In genomic region chr6:148452921-148453320, GRCh38 we compare ENCODE assay signal across 19 cellular contexts.
DNase-seq lines count a peak whose midpoint lies in the region; ATAC-seq and TF ChIP-seq lines count a peak whose summit lies in the region.
"Had no signal": no experiment of that assay in that cellular context is flagged by ENCODE, and none has a peak within 500 bp of the region (broad histone marks: within the 10 kb centered on the region; RNA-seq: fewer than 3 reads in every experiment).

No MANE protein-coding gene starts in this region.

- DNase-seq in NCI-H146 (lab: John Stamatoyannopoulos, UW) (peak; percentile 84), dorsolateral prefrontal cortex (no peak), substantia nigra (lab: John Stamatoyannopoulos, UW) (no peak), ecto neural progenitor cell (ENCODE audit: low spot score) (no peak)
- no peak for DNase-seq in stimulated activated effector memory CD8-positive, alpha-beta T cell treated with anti-CD3 and anti-CD28 coated beads, Interleukin-12 subunit alpha, Interleukin-12 subunit beta, amount 100 ng/mL, for 72 hours (ENCODE audit: low spot score in 2 of 2)
- DNase-seq: BE2C; CD4-positive, CD25-positive, alpha-beta regulatory T cell; COR-L47; DMS79; KG1; NCI-H1105; NCI-H187 treated with DMSO at 0.1 percent for 48 hours; NCI-H69; NK-92 treated with Interleukin-12 subunit alpha and Interleukin-12 subunit beta, amount 100 ng/mL, for 24 hours had no signal

- ATAC-seq in stimulated activated effector memory CD8-positive, alpha-beta T cell treated with anti-CD3 and anti-CD28 coated beads, Interleukin-12 subunit alpha, Interleukin-12 subunit beta, amount 100 ng/mL, for 72 hours, result no peak
- no peak for ATAC-seq in HG03095 (IDR thresholded peaks at IDR 0.05; ENCODE audit: unreplicated experiment)
- ATAC-seq: A549 had no signal

- peaks cover 63% of the 10 kb centered on the region for H3K4me1 Mint-ChIP-seq in nephron
- peaks cover 31% of the 10 kb centered on the region for H3K4me1 Mint-ChIP-seq in stimulated activated effector memory CD8-positive, alpha-beta T cell treated with anti-CD3 and anti-CD28 coated beads, Interleukin-12 subunit alpha, Interleukin-12 subunit beta, amount 100 ng/mL, for 72 hours

- peaks cover 30% of the 10 kb centered on the region for H3K36me3 Mint-ChIP-seq in nephron (ENCODE audit: low read depth)
- H3K36me3 Mint-ChIP-seq in stimulated activated effector memory CD8-positive, alpha-beta T cell treated with anti-CD3 and anti-CD28 coated beads, Interleukin-12 subunit alpha, Interleukin-12 subunit beta, amount 100 ng/mL, for 72 hours, result no peaks in the 10 kb centered on the region
- H3K36me3 Mint-ChIP-seq: CD4-positive, CD25-positive, alpha-beta regulatory T cell had no signal

- TF ChIP-seq CTCF in dorsolateral prefrontal cortex (IDR thresholded peaks at IDR 0.05 in 54 of 56, conservative IDR thresholded peaks at IDR 0.05 in 2 of 56; ENCODE audit: low read depth in 1 of 56, partially characterized antibody in 56 of 56) (no peak), nephron (IDR thresholded peaks at IDR 0.05; ENCODE audit: unreplicated experiment in 3 of 3) (no peak)

- no peaks in the 10 kb centered on the region for H3K27me3 Mint-ChIP-seq in nephron (ENCODE audit: low read depth)
- H3K27me3 Mint-ChIP-seq: CD4-positive, CD25-positive, alpha-beta regulatory T cell had no signal

- no peak overlapping the region for H3K4me3 ChIP-seq in dorsolateral prefrontal cortex
- H3K4me3 ChIP-seq: A549, HAP-1, SJSA1 had no signal

- H3K9me3 Mint-ChIP-seq in nephron, result no peaks in the 10 kb centered on the region
- H3K9me3 Mint-ChIP-seq in stimulated activated effector memory CD8-positive, alpha-beta T cell treated with anti-CD3 and anti-CD28 coated beads, Interleukin-12 subunit alpha, Interleukin-12 subunit beta, amount 100 ng/mL, for 72 hours, result no peaks in the 10 kb centered on the region

- peak overlapping the region in 49 of 59 donors; percentile 1 to 91 (median 74) for H3K27ac ChIP-seq in dorsolateral prefrontal cortex
- H3K27ac ChIP-seq in substantia nigra (ENCODE audit: low read depth, low read length, poor library complexity, severe bottlenecking), result peak overlapping the region; percentile 84
- H3K27ac ChIP-seq: A549, SJSA1 had no signal

- H3K27ac Mint-ChIP-seq in nephron, result peak overlapping the region; percentile 36 to 63 (median 48)
- H3K27ac Mint-ChIP-seq in stimulated activated effector memory CD8-positive, alpha-beta T cell treated with anti-CD3 and anti-CD28 coated beads, Interleukin-12 subunit alpha, Interleukin-12 subunit beta, amount 100 ng/mL, for 72 hours, result no peak overlapping the region

- no peaks in the 10 kb centered on the region for H3K27me3 ChIP-seq in dorsolateral prefrontal cortex
- H3K27me3 ChIP-seq: BE2C, SJSA1 had no signal

- intact Hi-C loops in dorsolateral prefrontal cortex (cut with DNase I), result loop anchor here in 1 of 2 donors (5.0 kb wide), 1 partner anchor 46 kb away; no protein-coding TSS in a partner anchor

- H3K4me3 Mint-ChIP-seq in nephron, result peak overlapping the region in 1 of 3 experiments; percentile 45
- no peak overlapping the region for H3K4me3 Mint-ChIP-seq in stimulated activated effector memory CD8-positive, alpha-beta T cell treated with anti-CD3 and anti-CD28 coated beads, Interleukin-12 subunit alpha, Interleukin-12 subunit beta, amount 100 ng/mL, for 72 hours
- H3K4me3 Mint-ChIP-seq: CD4-positive, CD25-positive, alpha-beta regulatory T cell had no signal
